In the genomic region with DNA sequence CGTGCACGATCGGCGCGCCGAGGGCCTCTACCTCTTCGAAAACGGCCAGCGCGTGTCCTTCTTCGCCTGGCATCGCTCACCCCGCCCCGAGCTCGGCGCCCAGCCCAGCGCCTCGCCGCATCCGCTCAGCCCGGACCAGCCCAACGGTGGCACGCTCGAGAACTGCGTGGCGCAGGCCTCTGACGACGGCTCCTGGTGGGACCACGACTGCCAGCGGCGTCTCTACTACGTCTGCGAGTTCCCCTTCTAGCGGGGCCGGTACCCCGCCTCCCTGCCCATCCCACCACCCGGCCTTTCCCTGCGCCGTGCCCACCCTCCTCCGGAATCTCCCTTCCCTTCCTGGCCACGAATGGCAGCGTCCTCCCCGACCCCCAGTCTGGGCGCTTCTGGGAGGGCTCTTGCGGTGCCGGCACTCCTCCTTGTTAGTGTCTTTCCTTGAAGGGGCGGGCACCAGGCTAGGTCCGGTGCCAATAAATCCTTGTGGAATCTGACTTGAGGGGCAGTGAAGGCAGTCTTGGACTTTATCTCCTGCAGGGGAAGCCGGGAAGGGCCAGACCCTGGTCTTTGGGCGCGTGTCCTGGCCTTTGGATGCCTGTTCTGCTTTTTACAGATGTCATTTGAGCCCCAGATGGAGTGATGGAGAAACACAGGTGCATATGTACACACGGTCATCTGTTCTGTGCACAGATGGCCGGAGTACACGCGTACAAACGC, we compare ENCODE assay signal across 8 cellular contexts. TPM values are rescaled to one million over a fixed set of nuclear protein-coding genes. Genes with fewer than 3 reads are reported as not detected.
A peak's percentile ranks its signal among the peaks of the same experiment; 100 is the strongest.
DNase-seq lines count a peak whose midpoint lies in the region; TF ChIP-seq lines count a peak whose summit lies in the region.

No MANE protein-coding gene starts in this region.

- peaks cover 0 to 35% (median 23%) of the 10 kb centered on the region in 11 experiments; a peak in 16 of 22 replicates for H4K20me1 ChIP-seq in BLaER1 treated with 17β-estradiol and CSF1 and Interleukin-3, amounts not matched to agents 10 nM and 100 nM

- peak overlapping the region; percentile 75 to 93 (median 87) for H3K9ac ChIP-seq in BLaER1 treated with 17β-estradiol and CSF1 and Interleukin-3, amounts not matched to agents 10 nM and 100 nM

- H3K4me3 Mint-ChIP-seq in HFFc6 = peak overlapping the region; percentile 90
- peak overlapping the region; percentile 82 for H3K4me3 Mint-ChIP-seq in activated naive CD4-positive, alpha-beta T cell treated with anti-CD3 and anti-CD28 coated beads, Interleukin-2, amount 50 U/mL, for 24 hours
- H3K4me3 Mint-ChIP-seq in stimulated activated naive CD8-positive, alpha-beta T cell treated with anti-CD3 and anti-CD28 coated beads, Interleukin-15, Interleukin-2, amounts not matched to agents 100 ng/mL and 50 ng/mL, for 24 hours = peak overlapping the region; percentile 85

- H3K36me3 Mint-ChIP-seq in HFFc6 (ENCODE audit: low read depth) = peaks cover 9% of the 10 kb centered on the region; the same call in 1 of the 2 replicates
- H3K36me3 Mint-ChIP-seq in activated naive CD4-positive, alpha-beta T cell treated with anti-CD3 and anti-CD28 coated beads, Interleukin-2, amount 50 U/mL, for 24 hours = peaks cover 4% of the 10 kb centered on the region
- no peaks in the 10 kb centered on the region for H3K36me3 Mint-ChIP-seq in stimulated activated naive CD8-positive, alpha-beta T cell treated with anti-CD3 and anti-CD28 coated beads, Interleukin-15, Interleukin-2, amounts not matched to agents 100 ng/mL and 50 ng/mL, for 24 hours (ENCODE audit: low read depth)

- peaks cover 0 to 28% (median 22%) of the 10 kb centered on the region in 11 experiments; a peak in 18 of 22 replicates for H3K36me3 ChIP-seq in BLaER1 treated with 17β-estradiol and CSF1 and Interleukin-3, amounts not matched to agents 10 nM and 100 nM

- no peak for TF ChIP-seq CTCF in HFFc6 (IDR thresholded peaks at IDR 0.05)

- no peaks in the 10 kb centered on the region for H3K9me3 ChIP-seq in BLaER1 treated with 17β-estradiol and CSF1 and Interleukin-3, amounts not matched to agents 10 nM and 100 nM (replicated peaks in 1 of 11)

- DNase-seq in HFFc6 = no peak
- DNase-seq in NCI-H1105 treated with DMSO at 0.1 percent for 48 hours (lab: John Stamatoyannopoulos, UW) = no peak
- DNase-seq in HK-2 (ENCODE audit: unreplicated experiment) = no peak
- no peak for DNase-seq in mucosa of gallbladder (ENCODE audit: low spot score)

- peak overlapping the region; percentile 95 to 100 (median 100) for H3K4me2 ChIP-seq in BLaER1 treated with 17β-estradiol and CSF1 and Interleukin-3, amounts not matched to agents 10 nM and 100 nM

- no peaks in the 10 kb centered on the region for H3K27me3 ChIP-seq in BLaER1 treated with 17β-estradiol and CSF1 and Interleukin-3, amounts not matched to agents 10 nM and 100 nM

- H3K4me3 ChIP-seq in BLaER1 treated with 17β-estradiol and CSF1 and Interleukin-3, amounts not matched to agents 10 nM and 100 nM = peak overlapping the region; percentile 72 to 97 (median 81)
- peak overlapping the region; percentile 77 for H3K4me3 ChIP-seq in iPS-11a (ENCODE audit: low read depth, low read length)

- peak overlapping the region; percentile 71 for H3K27ac Mint-ChIP-seq in HFFc6
- no peak overlapping the region for H3K27ac Mint-ChIP-seq in activated naive CD4-positive, alpha-beta T cell treated with anti-CD3 and anti-CD28 coated beads, Interleukin-2, amount 50 U/mL, for 24 hours
- H3K27ac Mint-ChIP-seq in stimulated activated naive CD8-positive, alpha-beta T cell treated with anti-CD3 and anti-CD28 coated beads, Interleukin-15, Interleukin-2, amounts not matched to agents 100 ng/mL and 50 ng/mL, for 24 hours = peak overlapping the region; percentile 90

- peaks cover 45% of the 10 kb centered on the region for H3K4me1 Mint-ChIP-seq in HFFc6 (ENCODE audit: low read depth)
- peaks cover 21% of the 10 kb centered on the region for H3K4me1 Mint-ChIP-seq in activated naive CD4-positive, alpha-beta T cell treated with anti-CD3 and anti-CD28 coated beads, Interleukin-2, amount 50 U/mL, for 24 hours
- H3K4me1 Mint-ChIP-seq in stimulated activated naive CD8-positive, alpha-beta T cell treated with anti-CD3 and anti-CD28 coated beads, Interleukin-15, Interleukin-2, amounts not matched to agents 100 ng/mL and 50 ng/mL, for 24 hours (ENCODE audit: low read depth) = peaks cover 34% of the 10 kb centered on the region

- no peaks in the 10 kb centered on the region; the same call in none of the 2 replicates for H3K27me3 Mint-ChIP-seq in HFFc6 (ENCODE audit: insufficient read depth)
- H3K27me3 Mint-ChIP-seq in activated naive CD4-positive, alpha-beta T cell treated with anti-CD3 and anti-CD28 coated beads, Interleukin-2, amount 50 U/mL, for 24 hours = peaks cover 40% of the 10 kb centered on the region
- H3K27me3 Mint-ChIP-seq in stimulated activated naive CD8-positive, alpha-beta T cell treated with anti-CD3 and anti-CD28 coated beads, Interleukin-15, Interleukin-2, amounts not matched to agents 100 ng/mL and 50 ng/mL, for 24 hours = peaks cover 32% of the 10 kb centered on the region

- peak overlapping the region; percentile 58 to 96 (median 82); a peak in 21 of 22 replicates for H3K27ac ChIP-seq in BLaER1 treated with 17β-estradiol and CSF1 and Interleukin-3, amounts not matched to agents 10 nM and 100 nM

- H3K4me1 ChIP-seq in BLaER1 treated with 17β-estradiol and CSF1 and Interleukin-3, amounts not matched to agents 10 nM and 100 nM = peaks cover 60 to 73% (median 66%) of the 10 kb centered on the region in 10 experiments

- H3K9me3 Mint-ChIP-seq in HFFc6 = no peaks in the 10 kb centered on the region
- no peaks in the 10 kb centered on the region for H3K9me3 Mint-ChIP-seq in activated naive CD4-positive, alpha-beta T cell treated with anti-CD3 and anti-CD28 coated beads, Interleukin-2, amount 50 U/mL, for 24 hours
- no peaks in the 10 kb centered on the region for H3K9me3 Mint-ChIP-seq in stimulated activated naive CD8-positive, alpha-beta T cell treated with anti-CD3 and anti-CD28 coated beads, Interleukin-15, Interleukin-2, amounts not matched to agents 100 ng/mL and 50 ng/mL, for 24 hours

RNA-seq across cellular contexts. Expression of gene CLEC11A, which starts 2.2 kb away (rescaled TPM):
- total RNA-seq in HFFc6 (2021; fragmentation: NEBNext Ultra II Directional; extraction: Animal tissue kit (Norgen Biotek cat#: 25700)) = 100 to 1,000 TPM; 140 to 182 (median 164) TPM
- total RNA-seq in mucosa of gallbladder = 15.1 TPM

RNA-seq across cellular contexts. Expression of gene SHANK1, which starts 5.8 kb away (rescaled TPM):
- 10 to 100 TPM in 4 of 6 experiments, 1 to 10 TPM in 2; 5.4 to 16.7 (median 14.7) TPM for total RNA-seq in HFFc6 (2021; fragmentation: NEBNext Ultra II Directional; extraction: Animal tissue kit (Norgen Biotek cat#: 25700))
- total RNA-seq in mucosa of gallbladder = 1.1 TPM

RNA-seq across cellular contexts. Expression of gene GPR32, which starts 44.9 kb away (rescaled TPM):
- total RNA-seq in HFFc6 (2021; fragmentation: NEBNext Ultra II Directional; extraction: Animal tissue kit (Norgen Biotek cat#: 25700)) = not detected
- total RNA-seq in mucosa of gallbladder = not detected
